Comparison of ENCODE assay signal across 11 cellular contexts in genomic region chr10:17215782-17216122, GRCh38. TPM values are rescaled to one million over a fixed set of nuclear protein-coding genes. Genes with fewer than 3 reads are reported as not detected.
A peak's percentile ranks its signal among the peaks of the same experiment; 100 is the strongest.
DNase-seq lines count a peak whose midpoint lies in the region; ATAC-seq, FAIRE-seq and TF ChIP-seq lines count a peak whose summit lies in the region.
"Had no signal": no experiment of that assay in that cellular context is flagged by ENCODE, and none has a peak within 500 bp of the region (broad histone marks: within the 10 kb centered on the region; RNA-seq: fewer than 3 reads in every experiment).

No MANE protein-coding gene starts in this region.

- no peak for TF ChIP-seq EP300 in esophagus muscularis mucosa (IDR thresholded peaks at IDR 0.05)
- no peak for TF ChIP-seq EP300 in HepG2 (IDR thresholded peaks at IDR 0.05; ENCODE audit: low read depth in 2 of 2, low read length in 2 of 2)
- no peak for TF ChIP-seq EP300 in HepG2 (CRISPR knock-in tag; IDR thresholded peaks at IDR 0.05; ENCODE audit: borderline replicate concordance)

- H3K27me3 ChIP-seq in esophagus muscularis mucosa (no peaks in the 10 kb centered on the region), spleen (replicated peaks in 1 of 7) (no peaks in the 10 kb centered on the region), HepG2 (ENCODE audit: control insufficient read depth in 1 of 2, insufficient read depth in 2 of 2, low read length in 2 of 2) (no peaks in the 10 kb centered on the region)

- H3K9me3 Mint-ChIP-seq in HFFc6: no peaks in the 10 kb centered on the region
- H3K9me3 Mint-ChIP-seq: naive B cell had no signal

- H3K4me3 Mint-ChIP-seq in HFFc6 (peak overlapping the region; percentile 87), T-helper 17 cell (no peak overlapping the region)
- H3K4me3 Mint-ChIP-seq: naive B cell had no signal

- POLR2A ChIA-PET in HepG2 (lab: Yijun Ruan, JAX): no interaction called here

- peaks cover 7 to 18% (median 14%) of the 10 kb centered on the region in 4 donors for H3K4me1 ChIP-seq in esophagus muscularis mucosa
- peaks cover 4 to 70% (median 29%) of the 10 kb centered on the region in 6 donors for H3K4me1 ChIP-seq in spleen
- H3K4me1 ChIP-seq in HepG2 (ENCODE audit: insufficient read depth, low read length): no peaks in the 10 kb centered on the region; the same call in 1 of the 2 replicates

- H2AFZ ChIP-seq in HepG2 (ENCODE audit: low read length): no peak overlapping the region

- intact Hi-C loops in esophagus muscularis mucosa (cut with DNase I): no loop called here
- intact Hi-C loops in spleen (cut with DNase I; ENCODE audit: low total_unique reads): no loop called here
- intact Hi-C loops in HepG2 (cut with micrococcal nuclease; ENCODE audit: unreplicated experiment): no loop called here

- no peak for TF ChIP-seq RAD21 in HepG2 (CRISPR knock-in tag; IDR thresholded peaks at IDR 0.05)

- H3K9ac ChIP-seq in HepG2 (ENCODE audit: insufficient read depth, low read depth, low read length): no peak overlapping the region

- no peaks in the 10 kb centered on the region for H3K79me2 ChIP-seq in HepG2 (ENCODE audit: insufficient read depth, low read length)

- H3K9me3 ChIP-seq in T-helper 17 cell (ENCODE audit: control insufficient read depth, low read length, poor library complexity, severe bottlenecking) (no peaks in the 10 kb centered on the region), esophagus muscularis mucosa (no peaks in the 10 kb centered on the region), spleen (no peaks in the 10 kb centered on the region), HepG2 (ENCODE audit: low read length) (no peaks in the 10 kb centered on the region)

- in situ Hi-C loops in HepG2 (cut with HindIII; ENCODE audit: extremely low pct_ligation_motif_present, low pct_unique_long_range_greater_than_20kb): no loop called here

- 85% methylated on average over 2 of the region's 2 CpGs for WGBS in esophagus muscularis mucosa
- WGBS in spleen, 5 donors: 85 to 95% (median 91%) methylated on average over 2 of the region's 2 CpGs
- 12% methylated on average over 2 of the region's 2 CpGs for WGBS in HepG2 (ENCODE audit: low lambda C conversion rate)

- H3K4me1 Mint-ChIP-seq in HFFc6 (ENCODE audit: low read depth): peaks cover 97% of the 10 kb centered on the region
- H3K4me1 Mint-ChIP-seq in T-helper 17 cell: peaks cover 14% of the 10 kb centered on the region
- H3K4me1 Mint-ChIP-seq: naive B cell had no signal

- CTCF ChIA-PET in HepG2 (lab: Yijun Ruan, JAX; ENCODE audit: low intra/inter-chr PET ratio, low total read pairs): no interaction called here

- H3K4me2 ChIP-seq in HepG2 (ENCODE audit: low read depth, low read length): no peak overlapping the region

- H3K36me3 ChIP-seq in esophagus muscularis mucosa: no peaks in the 10 kb centered on the region
- H3K36me3 ChIP-seq in spleen: no peaks in the 10 kb centered on the region
- H3K36me3 ChIP-seq in HepG2 (replicated peaks in 1 of 2; ENCODE audit: control insufficient read depth in 1 of 2, insufficient read depth in 2 of 2, low read length in 2 of 2): no peaks in the 10 kb centered on the region

- FAIRE-seq in HepG2 (lab: Jason Lieb, UNC): no peak

- no peak for TF ChIP-seq CTCF in HFFc6 (IDR thresholded peaks at IDR 0.05)
- TF ChIP-seq CTCF in esophagus muscularis mucosa (IDR thresholded peaks at IDR 0.05): no peak
- no peak for TF ChIP-seq CTCF in spleen (IDR thresholded peaks at IDR 0.05 in 8 of 11, conservative IDR thresholded peaks at IDR 0.05 in 3 of 11)
- TF ChIP-seq CTCF in HepG2 (CRISPR knock-in tag; IDR thresholded peaks at IDR 0.05): no peak

- H3K27ac Mint-ChIP-seq in HFFc6 (peak overlapping the region; percentile 100), T-helper 17 cell (peak overlapping the region; percentile 86)
- H3K27ac Mint-ChIP-seq: naive B cell had no signal

- peaks cover 4% of the 10 kb centered on the region; the same call in 1 of the 2 replicates for H3K27me3 Mint-ChIP-seq in HFFc6 (ENCODE audit: insufficient read depth)
- no peaks in the 10 kb centered on the region for H3K27me3 Mint-ChIP-seq in T-helper 17 cell

- H3K27ac ChIP-seq in esophagus muscularis mucosa (replicated peaks in 1 of 4) (peak overlapping the region; percentile 20 to 80 (median 74)), spleen (peak overlapping the region; percentile 53 to 92 (median 83)), HepG2 (ENCODE audit: extremely low read length, insufficient read depth, low read length) (no peak overlapping the region)

- no peak for TF ChIP-seq POLR2A in esophagus muscularis mucosa (IDR thresholded peaks at IDR 0.05; ENCODE audit: low read depth)
- no peak for TF ChIP-seq POLR2A in spleen (IDR thresholded peaks at IDR 0.05)
- no peak for TF ChIP-seq POLR2A in HepG2 (IDR thresholded peaks at IDR 0.05; ENCODE audit: insufficient read depth in 1 of 2, low read depth in 2 of 2, low read length in 2 of 2)

- H3K36me3 Mint-ChIP-seq in HFFc6 (ENCODE audit: low read depth): peaks cover 5% of the 10 kb centered on the region; the same call in 1 of the 2 replicates
- peaks cover 3% of the 10 kb centered on the region for H3K36me3 Mint-ChIP-seq in T-helper 17 cell (ENCODE audit: low read depth)
- H3K36me3 Mint-ChIP-seq: naive B cell had no signal

- ATAC-seq in T-helper 17 cell: no peak
- no peak for ATAC-seq in GM21528 (IDR thresholded peaks at IDR 0.05; ENCODE audit: low FRiP score, unreplicated experiment)
- ATAC-seq in HepG2: no peak

- no TSS peak for BruUV-seq in HepG2 (replicated peaks; lab: Mats Ljungman, UMichigan)

- H3K4me3 ChIP-seq in esophagus muscularis mucosa (no peak overlapping the region), spleen (peak overlapping the region in 1 of 8 donors; percentile 49), HepG2 (replicated peaks in 1 of 3; ENCODE audit: insufficient read depth in 1 of 3, low read depth in 2 of 3, low read length in 3 of 3) (no peak overlapping the region)

- no peaks in the 10 kb centered on the region for H4K20me1 ChIP-seq in HepG2 (ENCODE audit: insufficient read depth, low read length)

- no peak for DNase-seq in HFFc6
- DNase-seq in T-helper 17 cell: no peak
- no peak for DNase-seq in esophagus muscularis mucosa (ENCODE audit: extremely low spot score)
- DNase-seq in spleen: no peak
- DNase-seq in HepG2 (ENCODE audit: low spot score): no peak
- DNase-seq in RKO (ENCODE audit: low spot score): no peak
- DNase-seq: caudate nucleus, hippocampal formation, naive B cell, NCI-H187 had no signal

RNA-seq across cellular contexts. Expression of gene VIM, which starts 12.3 kb away (rescaled TPM):
- over 10,000 TPM in 4 of 6 experiments, 1,000 to 10,000 TPM in 2; 9,623 to 12,540 (median 10,688) TPM for total RNA-seq in HFFc6 (2021; fragmentation: NEBNext Ultra II Directional; extraction: Animal tissue kit (Norgen Biotek cat#: 25700))
- total RNA-seq in T-helper 17 cell (1,000 to 10,000 TPM; 1,558 to 2,042 TPM), esophagus muscularis mucosa (1,000 to 10,000 TPM; 1,242 to 2,218 (median 1,951) TPM), spleen (1,000 to 10,000 TPM; 1,061 to 2,377 (median 1,594) TPM), HepG2 (2016; rRNA removed; fragmentation: Illumina TruSeq; extraction: Trizol) (not detected in 2 replicates)
- polyA plus RNA-seq in spleen (100 to 1,000 TPM; 510 to 672 (median 660) TPM), HepG2 (2011; rRNA removed) (not detected in 2 replicates)
- total RNA-seq in HepG2 (2016; cell fraction: cytosol; rRNA removed; fragmentation: Illumina TruSeq; extraction: Trizol; ENCODE audit: low read depth): not detected in 2 replicates
- not detected in 2 replicates for total RNA-seq in HepG2 (2016; cell fraction: insoluble cytoplasmic fraction; rRNA removed; fragmentation: Illumina TruSeq; extraction: Trizol)
- total RNA-seq in HepG2 (2016; cell fraction: membrane; rRNA removed; fragmentation: Illumina TruSeq; extraction: Trizol): not detected in 2 replicates
- total RNA-seq in HepG2 (2016; cell fraction: nucleus; rRNA removed; fragmentation: Illumina TruSeq; extraction: Trizol): not detected in 2 replicates
- 0.04 and 0.12 TPM in 2 replicates for polyA plus RNA-seq in HepG2 (2011; cell fraction: cytosol; rRNA removed)
- polyA plus RNA-seq in HepG2 (2011; cell fraction: nucleus; rRNA removed): 0.14 and 0.16 TPM in 2 replicates
- not detected in 2 replicates for polyA plus RNA-seq in HepG2 (2012)
- not detected in 2 replicates for polyA plus RNA-seq in HepG2 (2016; cell fraction: cytosol; fragmentation: Illumina TruSeq; extraction: Trizol; ENCODE audit: low read depth)
- not detected in 2 replicates for polyA plus RNA-seq in HepG2 (2016; cell fraction: insoluble cytoplasmic fraction; fragmentation: Illumina TruSeq; extraction: Trizol; ENCODE audit: low read depth)
- not detected in 2 replicates for polyA plus RNA-seq in HepG2 (2016; cell fraction: membrane; fragmentation: Illumina TruSeq; extraction: Trizol; ENCODE audit: low read depth)
- polyA plus RNA-seq in HepG2 (2016; cell fraction: nucleus; fragmentation: Illumina TruSeq; extraction: Trizol; ENCODE audit: insufficient read depth, low read depth): not detected in 2 replicates
- polyA minus RNA-seq in HepG2 (2011; rRNA and poly(A)+ RNA removed; ENCODE audit: low replicate concordance): 0.76 and 313 TPM in 2 replicates
- 3.5 and 6.8 TPM in 2 replicates for polyA minus RNA-seq in HepG2 (2011; cell fraction: cytosol; rRNA and poly(A)+ RNA removed)
- polyA minus RNA-seq in HepG2 (2011; cell fraction: nucleus; rRNA and poly(A)+ RNA removed): 0.87 and 3.2 TPM in 2 replicates

RNA-seq across cellular contexts. Expression of gene TRDMT1, which starts 14.3 kb away (rescaled TPM):
- total RNA-seq in HFFc6 (2021; fragmentation: NEBNext Ultra II Directional; extraction: Animal tissue kit (Norgen Biotek cat#: 25700)): 10 to 100 TPM in 2 of 6 experiments, 1 to 10 TPM in 4; 6.8 to 13.0 (median 8.6) TPM
- total RNA-seq in T-helper 17 cell (10 to 100 TPM; 10.6 to 15.6 TPM), esophagus muscularis mucosa (1 to 10 TPM; 4.8 to 5.8 (median 5.5) TPM), spleen (10 to 100 TPM in 6 of 7 donors, 1 to 10 TPM in 1; 9.6 to 40.0 (median 16.3) TPM), HepG2 (2016; rRNA removed; fragmentation: Illumina TruSeq; extraction: Trizol) (3.0 and 6.1 TPM in 2 replicates)
- polyA plus RNA-seq in spleen (1 to 10 TPM; 1.6 to 3.1 (median 2.3) TPM), HepG2 (2011; rRNA removed) (1.3 and 2.0 TPM in 2 replicates)
- total RNA-seq in HepG2 (2016; cell fraction: cytosol; rRNA removed; fragmentation: Illumina TruSeq; extraction: Trizol; ENCODE audit: low read depth): 4.0 and 4.8 TPM in 2 replicates
- total RNA-seq in HepG2 (2016; cell fraction: insoluble cytoplasmic fraction; rRNA removed; fragmentation: Illumina TruSeq; extraction: Trizol): 2.6 and 3.6 TPM in 2 replicates
- total RNA-seq in HepG2 (2016; cell fraction: membrane; rRNA removed; fragmentation: Illumina TruSeq; extraction: Trizol): 1.7 and 2.1 TPM in 2 replicates
- 3.6 and 5.3 TPM in 2 replicates for total RNA-seq in HepG2 (2016; cell fraction: nucleus; rRNA removed; fragmentation: Illumina TruSeq; extraction: Trizol)
- 0.54 and 6.3 TPM in 2 replicates for polyA plus RNA-seq in HepG2 (2011; cell fraction: cytosol; rRNA removed)
- polyA plus RNA-seq in HepG2 (2011; cell fraction: nucleus; rRNA removed): 1.00 and 1.2 TPM in 2 replicates
- polyA plus RNA-seq in HepG2 (2012): 0.95 and 1.5 TPM in 2 replicates
- polyA plus RNA-seq in HepG2 (2016; cell fraction: cytosol; fragmentation: Illumina TruSeq; extraction: Trizol; ENCODE audit: low read depth): 0.96 and 1.3 TPM in 2 replicates
- 5.6 and 6.4 TPM in 2 replicates for polyA plus RNA-seq in HepG2 (2016; cell fraction: insoluble cytoplasmic fraction; fragmentation: Illumina TruSeq; extraction: Trizol; ENCODE audit: low read depth)
- polyA plus RNA-seq in HepG2 (2016; cell fraction: membrane; fragmentation: Illumina TruSeq; extraction: Trizol; ENCODE audit: low read depth): 0.78 and 1.4 TPM in 2 replicates
- polyA plus RNA-seq in HepG2 (2016; cell fraction: nucleus; fragmentation: Illumina TruSeq; extraction: Trizol; ENCODE audit: insufficient read depth, low read depth): 3.1 and 4.0 TPM in 2 replicates
- 1.6 and 2.9 TPM in 2 replicates for polyA minus RNA-seq in HepG2 (2011; rRNA and poly(A)+ RNA removed; ENCODE audit: low replicate concordance)
- polyA minus RNA-seq in HepG2 (2011; cell fraction: cytosol; rRNA and poly(A)+ RNA removed): 1.6 and 2.6 TPM in 2 replicates
- polyA minus RNA-seq in HepG2 (2011; cell fraction: nucleus; rRNA and poly(A)+ RNA removed): 8.4 and 10.6 TPM in 2 replicates

Comparison
In these comparisons a context has a peak if more than half of its experiments do, and no peak if none do; other contexts are left out.
1. RNA of gene VIM, which starts 12.3 kb away (total RNA-seq): 9,623 to 12,540 TPM in HFFc6, 1,558 to 2,042 TPM in T-helper 17 cell, 1,242 to 2,218 TPM in esophagus muscularis mucosa and 1,061 to 2,377 TPM in spleen; not detected in HepG2; every median in the first group is over 1,000 times any median in the second.